In genomic region chr6:157728183-157728881, GRCh38 we compare ENCODE assay signal across 1 cellular context.
TF ChIP-seq lines count a peak whose summit lies in the region.

No MANE protein-coding gene starts in this region.

TF ChIP-seq in HepG2, 621 proteins besides CTCF, POLR2A, EP300 and RAD21 (continued from another document and continues in another):
- TF ChIP-seq MTERF4 (CRISPR knock-in tag; IDR thresholded peaks at IDR 0.05) (0 out of 2 replicates have a peak, but pooled peaks have one; percentile 47), STAT6 (CRISPR knock-in tag; IDR thresholded peaks at IDR 0.05; ENCODE audit: borderline replicate concordance) (0 out of 2 replicates have a peak, but pooled peaks have one; percentile 41), ZSCAN9 (CRISPR knock-in tag; IDR thresholded peaks at IDR 0.05; ENCODE audit: borderline replicate concordance) (peak; percentile 77), CC2D1A (CRISPR knock-in tag; IDR thresholded peaks at IDR 0.05) (no peak), FIP1L1 (IDR thresholded peaks at IDR 0.05; ENCODE audit: borderline replicate concordance, insufficient read depth, low read depth, low read length) (no peak), KLF11 (CRISPR knock-in tag; IDR thresholded peaks at IDR 0.05) (peak; percentile 75; the same call in 1 of the 2 replicates), CBX5 (CRISPR knock-in tag; IDR thresholded peaks at IDR 0.05; ENCODE audit: borderline replicate concordance) (peak; percentile 68; the same call in 1 of the 2 replicates), CSRNP1 (CRISPR knock-in tag; IDR thresholded peaks at IDR 0.05) (peak; percentile 52; the same call in 1 of the 2 replicates), HMGXB4 (CRISPR knock-in tag; IDR thresholded peaks at IDR 0.05; ENCODE audit: borderline replicate concordance in 1 of 2, low read depth in 1 of 2) (peak in 1 of 2 experiments; percentile 58; a peak in 1 of 4 replicates), MIER3 (CRISPR knock-in tag; IDR thresholded peaks at IDR 0.05; ENCODE audit: borderline replicate concordance) (peak; percentile 64; the same call in 1 of the 2 replicates), POLR2AphosphoS2 (IDR thresholded peaks at IDR 0.05; ENCODE audit: low read depth, low read length) (0 out of 2 replicates have a peak, but pooled peaks have one; percentile 49), ETV5 (CRISPR knock-in tag; IDR thresholded peaks at IDR 0.05; ENCODE audit: borderline replicate concordance) (peak; percentile 47; the same call in 1 of the 2 replicates), JUND (CRISPR knock-in tag; IDR thresholded peaks at IDR 0.05) (peak; percentile 88), ZNF788 (CRISPR knock-in tag; IDR thresholded peaks at IDR 0.05; ENCODE audit: borderline replicate concordance) (peak; percentile 41; the same call in 1 of the 2 replicates), ATF2 (CRISPR knock-in tag; IDR thresholded peaks at IDR 0.05) (peak; percentile 99), ZSCAN5A (CRISPR knock-in tag; IDR thresholded peaks at IDR 0.05; ENCODE audit: borderline replicate concordance) (peak; percentile 56; the same call in 1 of the 2 replicates), ZFP41 (CRISPR knock-in tag; IDR thresholded peaks at IDR 0.05; ENCODE audit: borderline replicate concordance) (no peak), GZF1 (CRISPR knock-in tag; IDR thresholded peaks at IDR 0.05) (no peak), ZNF558 (CRISPR knock-in tag; IDR thresholded peaks at IDR 0.05; ENCODE audit: borderline replicate concordance) (no peak), ATRX (CRISPR knock-in tag; IDR thresholded peaks at IDR 0.05; ENCODE audit: borderline replicate concordance) (no peak), HOMEZ (CRISPR knock-in tag; IDR thresholded peaks at IDR 0.05; ENCODE audit: low read depth) (peak; percentile 70; the same call in 1 of the 2 replicates), FUBP1 (CRISPR knock-in tag; IDR thresholded peaks at IDR 0.05; ENCODE audit: borderline replicate concordance) (no peak; the same call in 1 of the 2 replicates), ZGPAT (CRISPR knock-in tag; IDR thresholded peaks at IDR 0.05) (peak; percentile 78), ZNF224 (CRISPR knock-in tag; IDR thresholded peaks at IDR 0.05) (no peak), NFATC3 (CRISPR knock-in tag; IDR thresholded peaks at IDR 0.05) (no peak), MIXL1 (CRISPR knock-in tag; IDR thresholded peaks at IDR 0.05) (peak; percentile 80), ZNF281 (CRISPR knock-in tag; IDR thresholded peaks at IDR 0.05; ENCODE audit: borderline replicate concordance) (no peak), ZFP90 (CRISPR knock-in tag; IDR thresholded peaks at IDR 0.05; ENCODE audit: borderline replicate concordance) (no peak), RXRA (CRISPR knock-in tag; IDR thresholded peaks at IDR 0.05) (peak; percentile 49; the same call in 1 of the 2 replicates), ZNF414 (CRISPR knock-in tag; IDR thresholded peaks at IDR 0.05) (peak; percentile 82)
